Comparison of ENCODE assay signal across 34 cellular contexts in genomic region chr4:154519214-154519613, GRCh38. TPM values are rescaled to one million over a fixed set of nuclear protein-coding genes. Genes with fewer than 3 reads are reported as not detected.
"Had no signal": no experiment of that assay in that cellular context is flagged by ENCODE, and none has a peak within 500 bp of the region (broad histone marks: within the 10 kb centered on the region; RNA-seq: fewer than 3 reads in every experiment).

No MANE protein-coding gene starts in this region.

- FAIRE-seq: colon, endothelial cell of umbilical vein, islet of Langerhans had no signal

- H3K4me3 Mint-ChIP-seq: naive thymus-derived CD4-positive, alpha-beta T cell; stimulated activated naive CD8-positive, alpha-beta T cell treated with anti-CD3 and anti-CD28 coated beads, Interleukin-15, amount 100 ng/mL, for 72 hours had no signal

- H3K9me3 ChIP-seq: esophagus muscularis mucosa, gastroesophageal sphincter, heart left ventricle, psoas muscle, right lobe of liver, suprapubic skin, transverse colon, upper lobe of right lung, vagina had no signal

- H3K27ac Mint-ChIP-seq: naive thymus-derived CD4-positive, alpha-beta T cell had no signal

- H3K4me1 ChIP-seq: esophagus muscularis mucosa, foreskin keratinocyte, gastroesophageal sphincter, psoas muscle, right lobe of liver, suprapubic skin, transverse colon, upper lobe of right lung, vagina had no signal

- DNase-seq: central memory CD4-positive, alpha-beta T cell; effector memory CD4-positive, alpha-beta T cell; foreskin keratinocyte; heart left ventricle; hippocampal formation; kidney glomerular epithelial cell; left colon; mesenchymal stem cell; midbrain; naive thymus-derived CD4-positive, alpha-beta T cell; posterior cingulate gyrus; psoas muscle; right lobe of liver; stimulated activated CD4-positive, alpha-beta T cell treated with anti-CD3 and anti-CD28 coated beads, Interleukin-12 subunit alpha, Interleukin-12 subunit beta, amount 100 ng/mL, for 4 hours; stimulated activated CD4-positive, alpha-beta T cell treated with anti-CD3 and anti-CD28 coated beads, Interleukin-1b, Interleukin-23, amount 100 ng/mL, for 48 hours; stimulated activated CD4-positive, alpha-beta T cell treated with anti-CD3 and anti-CD28 coated beads, Interleukin-4, amount 100 ng/mL, for 1 hour; stimulated activated CD8-positive, alpha-beta memory T cell treated with anti-CD3 and anti-CD28 coated beads, Interleukin-4, amount 100 ng/mL, for 48 hours; stimulated activated naive CD4-positive, alpha-beta T cell; stimulated activated naive CD8-positive, alpha-beta T cell treated with anti-CD3 and anti-CD28 coated beads, Interleukin-15, amount 100 ng/mL, for 72 hours; transverse colon; upper lobe of right lung had no signal

- H3K36me3 ChIP-seq: esophagus muscularis mucosa, gastroesophageal sphincter, heart left ventricle, right lobe of liver, suprapubic skin, transverse colon, upper lobe of right lung, vagina had no signal

- H3K4me1 Mint-ChIP-seq: naive thymus-derived CD4-positive, alpha-beta T cell; stimulated activated naive CD8-positive, alpha-beta T cell treated with anti-CD3 and anti-CD28 coated beads, Interleukin-15, amount 100 ng/mL, for 72 hours had no signal

- H3K27me3 ChIP-seq: foreskin keratinocyte, right lobe of liver, vagina had no signal

- H3K4me3 ChIP-seq: esophagus muscularis mucosa, gastroesophageal sphincter, heart left ventricle, psoas muscle, right lobe of liver, smooth muscle cell, suprapubic skin, transverse colon, upper lobe of right lung, vagina had no signal

- H3K27ac ChIP-seq: esophagus muscularis mucosa, foreskin keratinocyte, gastroesophageal sphincter, heart left ventricle, psoas muscle, right lobe of liver, suprapubic skin, transverse colon, upper lobe of right lung, vagina had no signal

- H3K4me2 ChIP-seq: smooth muscle cell had no signal

- H3K9me3 Mint-ChIP-seq: stimulated activated naive CD8-positive, alpha-beta T cell treated with anti-CD3 and anti-CD28 coated beads, Interleukin-15, amount 100 ng/mL, for 72 hours had no signal

- H3K36me3 Mint-ChIP-seq: naive thymus-derived CD4-positive, alpha-beta T cell had no signal

- ATAC-seq: foreskin keratinocyte; gastroesophageal sphincter; left colon; naive thymus-derived CD4-positive, alpha-beta T cell; psoas muscle; right lobe of liver; stimulated activated naive CD8-positive, alpha-beta T cell treated with anti-CD3 and anti-CD28 coated beads, Interleukin-15, amount 100 ng/mL, for 72 hours; upper lobe of right lung had no signal

RNA-seq across cellular contexts. Expression of gene DCHS2, which starts 27.6 kb away (rescaled TPM):
- total RNA-seq: endothelial cell of umbilical vein, fibroblast of lung, foreskin keratinocyte had no signal
- polyA plus RNA-seq: endothelial cell of umbilical vein; fibroblast of lung; foreskin keratinocyte; naive thymus-derived CD4-positive, alpha-beta T cell had no signal

RNA-seq across cellular contexts. Expression of gene FGB, which starts 43.6 kb away (rescaled TPM):
- total RNA-seq: endothelial cell of umbilical vein; esophagus muscularis mucosa; fibroblast of lung; foreskin keratinocyte; left colon; lower leg skin; lung microvascular endothelial cell; naive thymus-derived CD4-positive, alpha-beta T cell; osteocyte; smooth muscle cell; transverse colon; vagina had no signal
- polyA plus RNA-seq: endothelial cell of umbilical vein; fibroblast of lung; foreskin keratinocyte; naive thymus-derived CD4-positive, alpha-beta T cell; neural cell; psoas muscle had no signal
